Comparison of ENCODE assay signal across 1 cellular context in the genomic region with DNA sequence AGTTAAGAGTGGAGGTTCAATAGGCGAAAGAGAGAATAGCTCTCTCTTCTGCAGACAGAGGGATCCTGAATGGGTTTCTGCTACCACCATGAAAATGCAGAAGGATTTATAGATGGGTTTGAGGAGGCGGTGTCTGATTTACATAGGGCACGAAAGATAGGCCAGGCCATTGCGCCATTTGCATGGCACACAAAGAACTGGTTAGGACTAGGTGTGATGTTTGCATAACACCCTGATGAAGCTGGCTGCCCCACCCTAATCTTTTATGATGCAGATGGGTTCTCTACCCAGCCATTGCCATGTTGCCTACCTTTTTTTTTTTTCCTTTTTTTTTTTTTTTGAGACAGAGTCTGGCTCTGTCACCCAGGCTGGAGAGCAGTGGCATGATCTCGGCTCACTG.
A peak's percentile ranks its signal among the peaks of the same experiment; 100 is the strongest.
TF ChIP-seq lines count a peak whose summit lies in the region.

No MANE protein-coding gene starts in this region.

TF ChIP-seq in H1, 55 proteins besides CTCF, POLR2A, EP300 and RAD21:
- TF ChIP-seq CEBPB (IDR thresholded peaks at IDR 0.05; ENCODE audit: low read depth, low read length) = peak; percentile 81; the same call in 1 of the 2 replicates
- no peak for TF ChIP-seq NRF1 (IDR thresholded peaks at IDR 0.05; ENCODE audit: low read depth, low read length)
- TF ChIP-seq JUND (IDR thresholded peaks at IDR 0.05; ENCODE audit: low read length) = no peak
- TF ChIP-seq POU5F1 (IDR thresholded peaks at IDR 0.05; ENCODE audit: low read depth, low read length) = 0 out of 2 replicates have a peak, but pooled peaks have one; percentile 10
- no peak for TF ChIP-seq TCF12 (IDR thresholded peaks at IDR 0.05; ENCODE audit: low read depth, low read length)
- TF ChIP-seq MAFK (IDR thresholded peaks at IDR 0.05; ENCODE audit: low read depth, low read length) = no peak
TF ChIP-seq in H1: peak in this region for 2.
